Comparison of ENCODE assay signal across 11 cellular contexts in the genomic region with DNA sequence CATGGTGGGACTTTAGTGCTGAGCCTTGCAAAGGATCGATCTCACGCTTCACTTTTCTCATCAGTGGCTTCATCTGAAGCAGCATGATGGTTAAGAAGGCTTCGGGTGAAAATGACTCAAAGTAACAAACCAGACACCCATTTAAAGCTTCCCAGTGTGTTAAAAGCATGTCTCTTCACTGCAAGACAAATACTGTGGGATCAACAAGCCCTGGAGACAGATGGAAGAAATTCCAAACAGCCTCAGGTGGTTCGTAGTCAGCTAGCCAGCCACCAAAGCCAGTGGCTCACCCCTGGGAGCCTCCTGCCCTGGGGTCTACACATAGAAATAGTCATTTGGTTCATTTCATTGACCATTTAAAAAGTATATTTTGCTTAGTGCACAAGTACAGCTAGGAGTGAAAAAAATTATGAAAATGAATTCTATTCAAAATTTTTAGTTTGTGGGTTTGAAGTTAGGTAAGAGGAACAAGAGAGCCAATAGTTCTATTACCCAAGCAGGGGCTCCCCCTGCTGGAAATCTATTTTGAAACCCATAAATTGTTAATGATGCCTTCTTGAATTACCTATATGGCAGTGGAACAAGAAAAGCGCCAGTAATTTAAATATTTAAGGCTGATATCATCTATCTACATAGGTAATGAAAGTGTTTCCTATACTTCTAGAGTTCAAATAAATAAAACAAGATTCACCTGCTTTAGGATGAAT. TPM values are rescaled to one million over a fixed set of nuclear protein-coding genes. Genes with fewer than 3 reads are reported as not detected.
A peak's percentile ranks its signal among the peaks of the same experiment; 100 is the strongest.
DNase-seq lines count a peak whose midpoint lies in the region; ATAC-seq and TF ChIP-seq lines count a peak whose summit lies in the region.
"Had no signal": no experiment of that assay in that cellular context is flagged by ENCODE, and none has a peak within 500 bp of the region (broad histone marks: within the 10 kb centered on the region; RNA-seq: fewer than 3 reads in every experiment).

No MANE protein-coding gene starts in this region.

- H3K27ac Mint-ChIP-seq in activated CD4-positive, alpha-beta T cell treated with anti-CD3 and anti-CD28 coated beads, Interleukin-2, amount 10 ng/mL, durations not matched to agents 24 days and 14 days = no peak overlapping the region
- H3K27ac Mint-ChIP-seq: naive B cell had no signal

- no peaks in the 10 kb centered on the region for H3K9me3 ChIP-seq in adrenal gland (replicated peaks in 1 of 3)

- WGBS in adrenal gland, 4 donors = 77 to 85% (median 80%) methylated on average over 5 of the region's 5 CpGs

- no peak overlapping the region for H3K4me3 Mint-ChIP-seq in activated CD4-positive, alpha-beta T cell treated with anti-CD3 and anti-CD28 coated beads, Interleukin-2, amount 10 ng/mL, durations not matched to agents 24 days and 14 days
- H3K4me3 Mint-ChIP-seq: naive B cell had no signal

- DNase-seq in CD1c-positive myeloid dendritic cell (ENCODE audit: extremely low spot score) (peak; percentile 50), adrenal gland (peak in 1 of 7 donors; percentile 24), kidney tubule cell (ENCODE audit: low spot score) (peak; percentile 16), NCI-H2107 treated with DMSO at 0.1 percent for 48 hours (lab: John Stamatoyannopoulos, UW; ENCODE audit: unreplicated experiment) (no peak), cerebellum (ENCODE audit: low spot score) (no peak)
- DNase-seq in activated CD4-positive, alpha-beta T cell treated with anti-CD3 and anti-CD28 coated beads, Interleukin-2, amount 10 ng/mL, durations not matched to agents 24 days and 14 days = no peak
- DNase-seq: naive B cell; stimulated activated CD8-positive, alpha-beta memory T cell treated with anti-CD3 and anti-CD28 coated beads, Interleukin-4, amount 100 ng/mL, for 48 hours; T-helper 2 cell had no signal

- no peaks in the 10 kb centered on the region for H3K4me1 Mint-ChIP-seq in activated CD4-positive, alpha-beta T cell treated with anti-CD3 and anti-CD28 coated beads, Interleukin-2, amount 10 ng/mL, durations not matched to agents 24 days and 14 days
- H3K4me1 Mint-ChIP-seq: naive B cell had no signal

- H3K27me3 Mint-ChIP-seq in activated CD4-positive, alpha-beta T cell treated with anti-CD3 and anti-CD28 coated beads, Interleukin-2, amount 10 ng/mL, durations not matched to agents 24 days and 14 days = no peaks in the 10 kb centered on the region

- no peaks in the 10 kb centered on the region for H3K27me3 ChIP-seq in adrenal gland

- TF ChIP-seq POLR2A in adrenal gland (IDR thresholded peaks at IDR 0.05) = no peak

- intact Hi-C loops in adrenal gland (cut with DNase I) = no loop called here
- intact Hi-C loops in activated CD4-positive, alpha-beta T cell treated with anti-CD3 and anti-CD28 coated beads, Interleukin-2, amount 10 ng/mL, durations not matched to agents 24 days and 14 days (cut with micrococcal nuclease) = no loop called here

- TF ChIP-seq EP300 in Ishikawa (IDR thresholded peaks at IDR 0.05; ENCODE audit: borderline replicate concordance) = no peak

- ATAC-seq in GM21786 (IDR thresholded peaks at IDR 0.05; ENCODE audit: unreplicated experiment) = no peak

- H3K36me3 Mint-ChIP-seq in activated CD4-positive, alpha-beta T cell treated with anti-CD3 and anti-CD28 coated beads, Interleukin-2, amount 10 ng/mL, durations not matched to agents 24 days and 14 days (ENCODE audit: low read depth) = no peaks in the 10 kb centered on the region
- H3K36me3 Mint-ChIP-seq: naive B cell had no signal

- TF ChIP-seq CTCF in adrenal gland (IDR thresholded peaks at IDR 0.05) = peak in 5 of 6 experiments; percentile 19 to 43 (median 27)

- no peaks in the 10 kb centered on the region for H3K9me3 Mint-ChIP-seq in activated CD4-positive, alpha-beta T cell treated with anti-CD3 and anti-CD28 coated beads, Interleukin-2, amount 10 ng/mL, durations not matched to agents 24 days and 14 days
- H3K9me3 Mint-ChIP-seq: naive B cell had no signal

- no peak overlapping the region for H3K27ac ChIP-seq in adrenal gland

- peak; percentile 35 for TF ChIP-seq RAD21 in Ishikawa (IDR thresholded peaks at IDR 0.05; ENCODE audit: low read depth)

- H3K36me3 ChIP-seq in adrenal gland (replicated peaks in 1 of 2) = no peaks in the 10 kb centered on the region

- no peaks in the 10 kb centered on the region for H3K4me1 ChIP-seq in adrenal gland (replicated peaks in 1 of 2)

- H3K4me3 ChIP-seq in adrenal gland = no peak overlapping the region

TF ChIP-seq in Ishikawa, 13 proteins besides CTCF, POLR2A, EP300 and RAD21:
- TF ChIP-seq TEAD4 (IDR thresholded peaks at IDR 0.05) (no peak), CEBPB (IDR thresholded peaks at IDR 0.05) (no peak), TAF1 (IDR thresholded peaks at IDR 0.05; ENCODE audit: low read depth) (no peak), YY1 (IDR thresholded peaks at IDR 0.05; ENCODE audit: low read depth) (no peak), EGR1 (IDR thresholded peaks at IDR 0.05) (no peak), NFIC (IDR thresholded peaks at IDR 0.05) (no peak), FOXM1 (IDR thresholded peaks at IDR 0.05; ENCODE audit: borderline replicate concordance, low read depth) (no peak), TCF12 (IDR thresholded peaks at IDR 0.05; ENCODE audit: low read depth) (no peak), CREB1 (IDR thresholded peaks at IDR 0.05; ENCODE audit: low read depth) (no peak), ZBTB7A (IDR thresholded peaks at IDR 0.05; ENCODE audit: low read depth) (no peak)
- TF ChIP-seq, protein P1, sequence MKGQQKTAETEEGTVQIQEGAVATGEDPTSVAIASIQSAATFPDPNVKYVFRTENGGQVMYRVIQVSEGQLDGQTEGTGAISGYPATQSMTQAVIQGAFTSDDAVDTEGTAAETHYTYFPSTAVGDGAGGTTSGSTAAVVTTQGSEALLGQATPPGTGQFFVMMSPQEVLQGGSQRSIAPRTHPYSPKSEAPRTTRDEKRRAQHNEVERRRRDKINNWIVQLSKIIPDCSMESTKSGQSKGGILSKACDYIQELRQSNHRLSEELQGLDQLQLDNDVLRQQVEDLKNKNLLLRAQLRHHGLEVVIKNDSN (IDR thresholded peaks at IDR 0.05) = no peak
- TF ChIP-seq, protein P2, sequence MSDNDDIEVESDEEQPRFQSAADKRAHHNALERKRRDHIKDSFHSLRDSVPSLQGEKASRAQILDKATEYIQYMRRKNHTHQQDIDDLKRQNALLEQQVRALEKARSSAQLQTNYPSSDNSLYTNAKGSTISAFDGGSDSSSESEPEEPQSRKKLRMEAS (IDR thresholded peaks at IDR 0.05) = no peak
- TF ChIP-seq, protein P3, sequence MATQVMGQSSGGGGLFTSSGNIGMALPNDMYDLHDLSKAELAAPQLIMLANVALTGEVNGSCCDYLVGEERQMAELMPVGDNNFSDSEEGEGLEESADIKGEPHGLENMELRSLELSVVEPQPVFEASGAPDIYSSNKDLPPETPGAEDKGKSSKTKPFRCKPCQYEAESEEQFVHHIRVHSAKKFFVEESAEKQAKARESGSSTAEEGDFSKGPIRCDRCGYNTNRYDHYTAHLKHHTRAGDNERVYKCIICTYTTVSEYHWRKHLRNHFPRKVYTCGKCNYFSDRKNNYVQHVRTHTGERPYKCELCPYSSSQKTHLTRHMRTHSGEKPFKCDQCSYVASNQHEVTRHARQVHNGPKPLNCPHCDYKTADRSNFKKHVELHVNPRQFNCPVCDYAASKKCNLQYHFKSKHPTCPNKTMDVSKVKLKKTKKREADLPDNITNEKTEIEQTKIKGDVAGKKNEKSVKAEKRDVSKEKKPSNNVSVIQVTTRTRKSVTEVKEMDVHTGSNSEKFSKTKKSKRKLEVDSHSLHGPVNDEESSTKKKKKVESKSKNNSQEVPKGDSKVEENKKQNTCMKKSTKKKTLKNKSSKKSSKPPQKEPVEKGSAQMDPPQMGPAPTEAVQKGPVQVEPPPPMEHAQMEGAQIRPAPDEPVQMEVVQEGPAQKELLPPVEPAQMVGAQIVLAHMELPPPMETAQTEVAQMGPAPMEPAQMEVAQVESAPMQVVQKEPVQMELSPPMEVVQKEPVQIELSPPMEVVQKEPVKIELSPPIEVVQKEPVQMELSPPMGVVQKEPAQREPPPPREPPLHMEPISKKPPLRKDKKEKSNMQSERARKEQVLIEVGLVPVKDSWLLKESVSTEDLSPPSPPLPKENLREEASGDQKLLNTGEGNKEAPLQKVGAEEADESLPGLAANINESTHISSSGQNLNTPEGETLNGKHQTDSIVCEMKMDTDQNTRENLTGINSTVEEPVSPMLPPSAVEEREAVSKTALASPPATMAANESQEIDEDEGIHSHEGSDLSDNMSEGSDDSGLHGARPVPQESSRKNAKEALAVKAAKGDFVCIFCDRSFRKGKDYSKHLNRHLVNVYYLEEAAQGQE (IDR thresholded peaks at IDR 0.05; ENCODE audit: low read depth) = no peak

RNA-seq across cellular contexts. Expression of a gene that starts 51.6 kb away (rescaled TPM):
- total RNA-seq in adrenal gland (100 to 1,000 TPM in 2 of 8 donors, 10 to 100 TPM in 6; 35.7 to 142 (median 91.7) TPM), cerebellum (20.4 TPM)
- polyA plus RNA-seq in adrenal gland = 10 to 100 TPM; 17.1 to 54.1 (median 45.6) TPM
- 0.28 and 0.45 TPM in 2 replicates for total RNA-seq in activated CD4-positive, alpha-beta T cell treated with anti-CD3 and anti-CD28 coated beads, Interleukin-2, amount 10 ng/mL, durations not matched to agents 24 days and 14 days

Comparison
In these comparisons a context has a peak if more than half of its experiments do, and no peak if none do; other contexts are left out.
1. DNase-seq: peak in CD1c-positive myeloid dendritic cell (single experiment) and kidney tubule cell (single experiment); none in activated CD4-positive, alpha-beta T cell treated with anti-CD3 and anti-CD28 coated beads, Interleukin-2, amount 10 ng/mL, durations not matched to agents 24 days and 14 days (single experiment), NCI-H2107 treated with DMSO at 0.1 percent for 48 hours (single experiment) and cerebellum (single experiment).
2. RNA of a gene that starts 51.6 kb away (total RNA-seq): 35.7 to 142 TPM in adrenal gland and 20.4 TPM in cerebellum (single experiment); 0.28 to 0.45 TPM in activated CD4-positive, alpha-beta T cell treated with anti-CD3 and anti-CD28 coated beads, Interleukin-2, amount 10 ng/mL, durations not matched to agents 24 days and 14 days; every median in the first group is over 10 times any median in the second.